9 cellular contexts compared by ENCODE assay signal in the genomic region with DNA sequence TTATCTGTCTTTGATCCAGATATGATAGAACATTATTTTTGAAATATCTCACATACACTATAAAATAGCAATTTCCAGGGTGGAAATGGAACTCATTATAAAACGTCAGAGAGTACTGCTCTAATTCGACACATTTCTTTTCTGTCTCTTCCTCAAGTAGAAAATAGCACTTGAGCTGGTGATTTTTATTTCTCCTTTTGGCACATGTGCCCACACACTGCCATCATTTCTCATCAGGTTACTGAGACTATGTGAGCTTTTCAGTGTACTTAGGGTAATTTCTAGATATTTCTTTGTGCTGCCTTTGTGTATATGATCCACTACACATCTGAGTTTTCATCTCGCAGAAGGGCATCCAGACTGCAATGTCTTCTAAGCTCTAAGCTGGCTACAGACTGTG.
DNase-seq lines count a peak whose midpoint lies in the region; ATAC-seq and TF ChIP-seq lines count a peak whose summit lies in the region.
"Had no signal": no experiment of that assay in that cellular context is flagged by ENCODE, and none has a peak within 500 bp of the region (broad histone marks: within the 10 kb centered on the region; RNA-seq: fewer than 3 reads in every experiment).

No MANE protein-coding gene starts in this region.

- H3K27ac Mint-ChIP-seq in endothelial cell (ENCODE audit: unreplicated experiment): peak overlapping the region; percentile 82

- POLR2A ChIA-PET in PC-3 (lab: Charles Lee; ENCODE audit: unreplicated experiment): no interaction called here

- H3K4me3 ChIP-seq in PC-3 (ENCODE audit: low read length): no peak overlapping the region
- no peak overlapping the region for H3K4me3 ChIP-seq in sigmoid colon

- H3K36me3 ChIP-seq in PC-3 (ENCODE audit: low read depth, low read length): no peaks in the 10 kb centered on the region
- peaks cover 0 to 29% (median 8%) of the 10 kb centered on the region in 4 donors for H3K36me3 ChIP-seq in sigmoid colon

- H2AFZ ChIP-seq in PC-3 (ENCODE audit: low read length): peak overlapping the region; percentile 56

- H3K9me3 Mint-ChIP-seq in endothelial cell (ENCODE audit: unreplicated experiment): no peaks in the 10 kb centered on the region

- TF ChIP-seq CTCF in PC-3 (conservative IDR thresholded peaks at IDR 0.05; ENCODE audit: low read depth, low read length): no peak
- no peak for TF ChIP-seq CTCF in endothelial cell (IDR thresholded peaks at IDR 0.05; ENCODE audit: unreplicated experiment)
- no peak for TF ChIP-seq CTCF in sigmoid colon (IDR thresholded peaks at IDR 0.05)

- CTCF ChIA-PET in PC-3 (lab: Charles Lee): no interaction called here

- H3K36me3 Mint-ChIP-seq in endothelial cell (ENCODE audit: low read depth, unreplicated experiment): no peaks in the 10 kb centered on the region

- H3K9me3 ChIP-seq in PC-3 (ENCODE audit: low read length) (no peaks in the 10 kb centered on the region), sigmoid colon (no peaks in the 10 kb centered on the region)

- no TSS peak for BruUV-seq in PC-3 (replicated peaks; lab: Mats Ljungman, UMichigan)

- 72 to 85% methylated on average over 3 of the region's 3 CpGs for WGBS in sigmoid colon, 2 donors

- no peaks in the 10 kb centered on the region for H3F3A ChIP-seq in PC-3 (ENCODE audit: low read length, unreplicated experiment)

- H3K4me3 Mint-ChIP-seq in endothelial cell (ENCODE audit: unreplicated experiment): no peak overlapping the region

- H3K27ac ChIP-seq in PC-3 (ENCODE audit: low read length) (peak overlapping the region; percentile 94), sigmoid colon (peak overlapping the region in 3 of 4 donors; percentile 61 to 68 (median 64))

- TF ChIP-seq EP300 in sigmoid colon (IDR thresholded peaks at IDR 0.05): no peak

- no peaks in the 10 kb centered on the region for H4K20me1 ChIP-seq in PC-3 (ENCODE audit: low read length)

- intact Hi-C loops in PC-3 (cut with micrococcal nuclease): loop anchor here (2.0 to 10.0 kb wide), 2 partner anchors 24 to 154 kb away; no protein-coding TSS in a partner anchor
- intact Hi-C loops in sigmoid colon (cut with DNase I): loop anchor here (2.0 kb wide), 1 partner anchor 62 kb away; a partner anchor contains a TSS

- H3K4me1 Mint-ChIP-seq in endothelial cell (ENCODE audit: unreplicated experiment): peaks cover 29% of the 10 kb centered on the region

- peak; percentile 67 for DNase-seq in NCI-H1694 treated with DMSO at 0.1 percent for 48 hours (lab: John Stamatoyannopoulos, UW)
- DNase-seq in NCI-H1694 (lab: John Stamatoyannopoulos, UW): no peak
- DNase-seq in PC-3: no peak
- no peak for DNase-seq in endothelial cell (ENCODE audit: low spot score)
- DNase-seq in sigmoid colon: no peak
- no peak for DNase-seq in NCI-H128 (lab: John Stamatoyannopoulos, UW; ENCODE audit: unreplicated experiment)
- DNase-seq: NCI-H524 had no signal

- H3K27me3 Mint-ChIP-seq in endothelial cell (ENCODE audit: unreplicated experiment): no peaks in the 10 kb centered on the region

- peak overlapping the region; percentile 56 for H3K9ac ChIP-seq in PC-3 (ENCODE audit: low read length)

- TF ChIP-seq POLR2A in sigmoid colon (IDR thresholded peaks at IDR 0.05): no peak

- no peaks in the 10 kb centered on the region for H3K9me2 ChIP-seq in PC-3 (replicated peaks; ENCODE audit: low read length)

- H3K4me1 ChIP-seq in PC-3 (ENCODE audit: insufficient read depth, low read length) (peaks cover 26% of the 10 kb centered on the region), sigmoid colon (peaks cover 0 to 17% (median 12%) of the 10 kb centered on the region in 4 donors)

- no peaks in the 10 kb centered on the region for H3K79me2 ChIP-seq in PC-3 (ENCODE audit: low read length)

- no peaks in the 10 kb centered on the region for H3K27me3 ChIP-seq in PC-3 (ENCODE audit: low read length)
- no peaks in the 10 kb centered on the region for H3K27me3 ChIP-seq in sigmoid colon

- peak overlapping the region; percentile 90 for H3K4me2 ChIP-seq in PC-3 (ENCODE audit: low read length)

- ATAC-seq in PC-3 (no peak), HG03521 (IDR thresholded peaks at IDR 0.05; ENCODE audit: unreplicated experiment) (no peak), GM21390 (IDR thresholded peaks at IDR 0.05; ENCODE audit: unreplicated experiment) (no peak)
